8 cellular contexts compared by ENCODE assay signal in the genomic region with DNA sequence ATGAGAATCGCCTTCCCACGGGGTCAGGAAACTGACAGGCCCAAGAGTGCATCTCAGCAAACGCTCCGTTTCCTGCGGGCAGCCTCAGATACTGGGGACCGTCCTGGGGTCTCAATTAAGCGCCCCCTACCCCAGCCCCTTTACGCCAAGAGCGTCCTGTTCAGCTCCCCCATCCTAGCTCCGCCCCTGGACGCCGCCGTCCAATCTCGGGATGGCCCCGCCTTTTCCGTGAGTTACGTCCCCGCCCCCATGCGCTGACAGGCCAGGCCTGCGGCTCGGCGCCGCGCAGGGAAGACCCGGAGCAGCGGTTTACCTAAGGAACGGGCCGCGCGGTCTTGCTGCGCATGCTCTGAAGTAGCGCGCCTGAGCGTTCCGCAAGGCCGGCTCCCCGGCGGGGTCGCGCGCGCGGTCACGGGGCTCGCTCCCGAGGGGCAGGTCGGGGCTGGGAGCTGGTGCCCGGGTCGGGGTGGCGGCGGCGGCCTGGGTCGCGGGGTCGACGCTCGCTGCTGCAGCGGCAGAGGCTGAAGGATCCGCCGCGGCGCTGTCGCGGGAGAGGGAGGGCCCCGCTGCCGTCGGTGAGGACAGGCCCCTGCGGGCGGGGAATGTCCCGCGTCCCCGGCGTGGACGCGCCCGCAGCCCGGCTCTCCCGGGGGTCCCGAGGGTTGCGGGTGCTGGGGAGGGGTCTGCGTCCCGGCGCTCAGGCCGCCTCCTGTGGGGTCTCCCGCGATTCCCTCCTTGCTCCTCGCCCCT. TPM values are rescaled to one million over a fixed set of nuclear protein-coding genes. Genes with fewer than 3 reads are reported as not detected.
DNase-seq lines count a peak whose midpoint lies in the region; ATAC-seq and TF ChIP-seq lines count a peak whose summit lies in the region.

A gene with protein sequence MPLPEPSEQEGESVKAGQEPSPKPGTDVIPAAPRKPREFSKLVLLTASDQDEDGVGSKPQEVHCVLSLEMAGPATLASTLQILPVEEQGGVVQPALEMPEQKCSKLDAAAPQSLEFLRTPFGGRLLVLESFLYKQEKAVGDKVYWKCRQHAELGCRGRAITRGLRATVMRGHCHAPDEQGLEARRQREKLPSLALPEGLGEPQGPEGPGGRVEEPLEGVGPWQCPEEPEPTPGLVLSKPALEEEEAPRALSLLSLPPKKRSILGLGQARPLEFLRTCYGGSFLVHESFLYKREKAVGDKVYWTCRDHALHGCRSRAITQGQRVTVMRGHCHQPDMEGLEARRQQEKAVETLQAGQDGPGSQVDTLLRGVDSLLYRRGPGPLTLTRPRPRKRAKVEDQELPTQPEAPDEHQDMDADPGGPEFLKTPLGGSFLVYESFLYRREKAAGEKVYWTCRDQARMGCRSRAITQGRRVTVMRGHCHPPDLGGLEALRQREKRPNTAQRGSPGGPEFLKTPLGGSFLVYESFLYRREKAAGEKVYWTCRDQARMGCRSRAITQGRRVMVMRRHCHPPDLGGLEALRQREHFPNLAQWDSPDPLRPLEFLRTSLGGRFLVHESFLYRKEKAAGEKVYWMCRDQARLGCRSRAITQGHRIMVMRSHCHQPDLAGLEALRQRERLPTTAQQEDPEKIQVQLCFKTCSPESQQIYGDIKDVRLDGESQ (plus strand): TSS at position 352 of the 750 bp plus-strand sequence. CDS start 17,755 bp downstream, outside the sequence.

- ATAC-seq in HG02678 (IDR thresholded peaks at IDR 0.05; ENCODE audit: unreplicated experiment) (peak; percentile 91), omental fat pad (ENCODE audit: low FRiP score) (peak; percentile 99)

- H3K36me3 Mint-ChIP-seq in activated naive CD8-positive, alpha-beta T cell = no peaks in the 10 kb centered on the region

- H3K4me3 Mint-ChIP-seq in activated naive CD8-positive, alpha-beta T cell = peak within 1 kb of the TSS; percentile 92

- peak within 1 kb of the TSS; percentile 77 for H3K4me3 ChIP-seq in GM12864 (ENCODE audit: low read depth, low read length)

- H3K27ac ChIP-seq in temporal lobe (ENCODE audit: low read depth, low read length) = peak within 1 kb of the TSS; percentile 71

- H3K4me1 Mint-ChIP-seq in activated naive CD8-positive, alpha-beta T cell (ENCODE audit: low read depth) = peaks cover 33% of the 10 kb centered on the region

- peak within 1 kb of the TSS; percentile 84 for H3K27ac Mint-ChIP-seq in activated naive CD8-positive, alpha-beta T cell

- DNase-seq in GM12864 (ENCODE audit: low read depth) (peak; percentile 94), NCI-H1105 treated with DMSO at 0.1 percent for 48 hours (lab: John Stamatoyannopoulos, UW) (peak; percentile 85), SKM-1 treated with dmso at 0.1 percent for 144 hours (lab: John Stamatoyannopoulos, UW; ENCODE audit: unreplicated experiment) (peak; percentile 96), glomerular endothelial cell (ENCODE audit: extremely low read depth, low read depth, low spot score) (peak; percentile 74), omental fat pad (ENCODE audit: low spot score) (peak; percentile 95)

- H3K27me3 Mint-ChIP-seq in activated naive CD8-positive, alpha-beta T cell = no peaks in the 10 kb centered on the region

- no peaks in the 10 kb centered on the region for H3K9me3 Mint-ChIP-seq in activated naive CD8-positive, alpha-beta T cell (ENCODE audit: low read depth)

- TF ChIP-seq CTCF in GM12864 (IDR thresholded peaks at IDR 0.05; ENCODE audit: low read depth, low read length, missing control alignments) = no peak
- TF ChIP-seq CTCF in omental fat pad (IDR thresholded peaks at IDR 0.05) = no peak

RNA-seq across cellular contexts. Expression of the gene that starts here (rescaled TPM):
- 49.2 and 56.5 TPM in 2 replicates for total RNA-seq in glomerular endothelial cell
- 10 to 100 TPM; 14.8 to 45.6 (median 26.6) TPM for total RNA-seq in omental fat pad
- total RNA-seq in temporal lobe = 19.4 TPM

Comparison
In these comparisons a context has a peak if more than half of its experiments do, and no peak if none do; other contexts are left out.
1. Peak in every context shown above with its lines: DNase-seq, ATAC-seq, H3K4me3 ChIP-seq and H3K27ac ChIP-seq.